12 cellular contexts compared by ENCODE assay signal in the genomic region with DNA sequence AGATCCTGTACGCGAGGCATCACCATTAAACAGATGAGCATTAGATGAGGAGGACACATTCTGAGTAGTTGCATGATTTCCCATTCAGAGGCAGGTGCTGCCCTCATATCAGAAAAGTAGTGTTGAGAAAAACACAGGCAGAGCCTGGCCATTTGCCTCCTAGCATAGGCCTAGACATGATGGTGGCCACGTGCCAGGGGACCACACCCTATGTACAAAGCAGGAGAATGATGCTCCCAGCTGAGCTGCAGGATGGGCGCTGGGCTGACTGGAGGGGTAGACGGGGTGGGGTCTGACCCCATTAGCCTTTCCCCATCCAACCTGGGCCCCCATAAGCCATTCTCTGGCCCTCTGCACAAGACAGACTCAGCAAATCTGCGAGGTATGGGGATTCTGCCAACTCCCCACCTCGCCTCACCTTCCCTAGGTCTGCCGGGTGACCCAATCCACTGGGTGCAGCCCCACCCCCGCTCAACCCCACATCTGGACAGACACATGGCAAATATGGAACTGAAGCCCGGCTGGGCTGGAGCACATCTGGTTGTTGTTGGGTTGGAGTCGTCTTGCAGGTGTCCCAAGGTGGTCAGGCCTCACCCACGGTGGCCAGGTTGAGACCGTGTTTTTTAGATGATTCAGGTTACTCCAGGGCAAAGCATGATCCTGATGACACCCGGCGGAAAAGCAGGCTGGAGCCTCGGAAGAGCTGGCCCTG. TPM values are rescaled to one million over a fixed set of nuclear protein-coding genes. Genes with fewer than 3 reads are reported as not detected.
DNase-seq lines count a peak whose midpoint lies in the region; ATAC-seq and TF ChIP-seq lines count a peak whose summit lies in the region.
"Had no signal": no experiment of that assay in that cellular context is flagged by ENCODE, and none has a peak within 500 bp of the region (broad histone marks: within the 10 kb centered on the region; RNA-seq: fewer than 3 reads in every experiment).

No MANE protein-coding gene starts in this region.

- peak overlapping the region; percentile 77 for H3K27ac Mint-ChIP-seq in nephron progenitor cell
- no peak overlapping the region for H3K27ac Mint-ChIP-seq in stimulated activated memory B cell treated with anti-CD40 and anti-IgM and Interleukin-4, amounts not matched to agents 10 μg/mL and 1 μg/mL and 100 μg/mL, for 72 hours

- no peak for ATAC-seq in stimulated activated memory B cell treated with anti-CD40 and anti-IgM and Interleukin-4, amounts not matched to agents 10 μg/mL and 1 μg/mL and 100 μg/mL, for 72 hours
- no peak for ATAC-seq in omental fat pad (ENCODE audit: low FRiP score)
- ATAC-seq in GM21619 (IDR thresholded peaks at IDR 0.05; ENCODE audit: unreplicated experiment): no peak
- ATAC-seq: left lobe of liver had no signal

- H3K4me1 Mint-ChIP-seq in nephron progenitor cell: peaks cover 33% of the 10 kb centered on the region
- H3K4me1 Mint-ChIP-seq in stimulated activated memory B cell treated with anti-CD40 and anti-IgM and Interleukin-4, amounts not matched to agents 10 μg/mL and 1 μg/mL and 100 μg/mL, for 72 hours: peaks cover 16% of the 10 kb centered on the region

- H3K9me3 Mint-ChIP-seq in nephron progenitor cell: no peaks in the 10 kb centered on the region
- no peaks in the 10 kb centered on the region for H3K9me3 Mint-ChIP-seq in stimulated activated memory B cell treated with anti-CD40 and anti-IgM and Interleukin-4, amounts not matched to agents 10 μg/mL and 1 μg/mL and 100 μg/mL, for 72 hours

- H3K27me3 Mint-ChIP-seq in nephron progenitor cell (ENCODE audit: low read depth, poor library complexity): peaks cover 3% of the 10 kb centered on the region
- no peaks in the 10 kb centered on the region for H3K27me3 Mint-ChIP-seq in stimulated activated memory B cell treated with anti-CD40 and anti-IgM and Interleukin-4, amounts not matched to agents 10 μg/mL and 1 μg/mL and 100 μg/mL, for 72 hours

- TF ChIP-seq CTCF in nephron progenitor cell (IDR thresholded peaks at IDR 0.05): no peak
- no peak for TF ChIP-seq CTCF in omental fat pad (IDR thresholded peaks at IDR 0.05)

- H3K36me3 Mint-ChIP-seq in nephron progenitor cell (ENCODE audit: low read depth): peaks cover 45% of the 10 kb centered on the region
- H3K36me3 Mint-ChIP-seq in stimulated activated memory B cell treated with anti-CD40 and anti-IgM and Interleukin-4, amounts not matched to agents 10 μg/mL and 1 μg/mL and 100 μg/mL, for 72 hours: peaks cover 42% of the 10 kb centered on the region

- TF ChIP-seq POLR2A in erythroblast (IDR thresholded peaks at IDR 0.05; ENCODE audit: low read length): no peak

- DNase-seq in AG20443 (ENCODE audit: low spot score) (peak; percentile 47), NCI-H1105 (lab: John Stamatoyannopoulos, UW) (peak; percentile 50), erythroblast (lab: John Stamatoyannopoulos, UW) (peak; percentile 62 to 77), nephron progenitor cell (no peak), omental fat pad (ENCODE audit: low spot score) (no peak), anterior cingulate cortex (lab: John Stamatoyannopoulos, UW) (no peak)
- DNase-seq: BE2C; effector CD4-positive, alpha-beta T cell; WERI-Rb-1 had no signal

- no peak overlapping the region for H3K4me3 Mint-ChIP-seq in nephron progenitor cell
- H3K4me3 Mint-ChIP-seq in stimulated activated memory B cell treated with anti-CD40 and anti-IgM and Interleukin-4, amounts not matched to agents 10 μg/mL and 1 μg/mL and 100 μg/mL, for 72 hours: no peak overlapping the region

RNA-seq across cellular contexts. Expression of gene PI16, which starts 13.9 kb away (rescaled TPM):
- 10 to 100 TPM in 2 of 4 donors, 1 to 10 TPM in 2; 1.3 to 41.9 (median 8.9) TPM for total RNA-seq in omental fat pad
- total RNA-seq: left lobe of liver had no signal

RNA-seq across cellular contexts. Expression of gene MTCH1, which starts 17.6 kb away (rescaled TPM):
- total RNA-seq in omental fat pad: 100 to 1,000 TPM; 227 to 251 (median 239) TPM

RNA-seq across cellular contexts. Expression of gene FGD2, which starts 37.0 kb away (rescaled TPM):
- total RNA-seq in omental fat pad: 10 to 100 TPM; 20.0 to 83.6 (median 63.0) TPM

Comparison
In these comparisons a context has a peak if more than half of its experiments do, and no peak if none do; other contexts are left out.
1. DNase-seq: peak in AG20443 (single experiment), NCI-H1105 (single experiment) and erythroblast (2 of 2); none in nephron progenitor cell (single experiment), omental fat pad (single experiment) and anterior cingulate cortex (0 of 58).